ENCODE assay signal across 14 cellular contexts in genomic region chr22:39089928-39090327, GRCh38. TPM values are rescaled to one million over a fixed set of nuclear protein-coding genes. Genes with fewer than 3 reads are reported as not detected.
A peak's percentile ranks its signal among the peaks of the same experiment; 100 is the strongest.
DNase-seq lines count a peak whose midpoint lies in the region; ATAC-seq and TF ChIP-seq lines count a peak whose summit lies in the region.
"Had no signal": no experiment of that assay in that cellular context is flagged by ENCODE, and none has a peak within 500 bp of the region (broad histone marks: within the 10 kb centered on the region; RNA-seq: fewer than 3 reads in every experiment).

No MANE protein-coding gene starts in this region.

- H3K79me2 ChIP-seq in PC-3 (ENCODE audit: low read length) = peaks cover 8% of the 10 kb centered on the region; the same call in 1 of the 2 replicates

- H3K4me1 Mint-ChIP-seq in activated T-cell treated with anti-CD3 and anti-CD28 coated beads, Interleukin-2, amount 50 U/mL, for 24 hours (ENCODE audit: low read depth) = peaks cover 78% of the 10 kb centered on the region
- H3K4me1 Mint-ChIP-seq in central memory CD8-positive, alpha-beta T cell = peaks cover 86% of the 10 kb centered on the region

- POLR2A ChIA-PET in PC-3 (lab: Charles Lee; ENCODE audit: unreplicated experiment) = no interaction called here

- H3K9me3 ChIP-seq in PC-3 (ENCODE audit: low read length) = no peaks in the 10 kb centered on the region
- H3K9me3 ChIP-seq in spleen = no peaks in the 10 kb centered on the region

- H3K4me1 ChIP-seq in PC-3 (ENCODE audit: insufficient read depth, low read length) (peaks cover 34% of the 10 kb centered on the region), spleen (peaks cover 9 to 86% (median 54%) of the 10 kb centered on the region in 6 donors)

- DNase-seq in activated T-cell treated with anti-CD3 and anti-CD28 coated beads, Interleukin-2, amount 50 U/mL, for 24 hours = no peak
- no peak for DNase-seq in activated T-cell treated with anti-CD3 and anti-CD28 coated beads, Interleukin-2, amount 50 U/mL, for 48 hours
- DNase-seq in PC-3 (peak; percentile 58), spleen (no peak), NCI-H2171 (lab: John Stamatoyannopoulos, UW) (no peak), CD1c-positive myeloid dendritic cell (ENCODE audit: extremely low spot score) (no peak)
- DNase-seq in central memory CD8-positive, alpha-beta T cell (ENCODE audit: low spot score in 2 of 2) = no peak
- DNase-seq: amniotic stem cell, DMS53, NCI-H1417 treated with DMSO at 0.1 percent for 48 hours had no signal

- H3K27ac ChIP-seq in PC-3 (ENCODE audit: low read length) = peak overlapping the region; percentile 97
- peak overlapping the region; percentile 63 to 92 (median 79) for H3K27ac ChIP-seq in spleen

- H3K27me3 Mint-ChIP-seq in activated T-cell treated with anti-CD3 and anti-CD28 coated beads, Interleukin-2, amount 50 U/mL, for 24 hours = no peaks in the 10 kb centered on the region
- no peaks in the 10 kb centered on the region for H3K27me3 Mint-ChIP-seq in central memory CD8-positive, alpha-beta T cell
- H3K27me3 Mint-ChIP-seq: type B pancreatic cell had no signal

- H3K27ac Mint-ChIP-seq in activated T-cell treated with anti-CD3 and anti-CD28 coated beads, Interleukin-2, amount 50 U/mL, for 24 hours = peak overlapping the region; percentile 95
- peak overlapping the region; percentile 99 for H3K27ac Mint-ChIP-seq in central memory CD8-positive, alpha-beta T cell (ENCODE audit: low read depth)
- H3K27ac Mint-ChIP-seq: type B pancreatic cell had no signal

- no peaks in the 10 kb centered on the region for H4K20me1 ChIP-seq in PC-3 (ENCODE audit: low read length)

- peaks cover 15% of the 10 kb centered on the region for H3K36me3 Mint-ChIP-seq in activated T-cell treated with anti-CD3 and anti-CD28 coated beads, Interleukin-2, amount 50 U/mL, for 24 hours (ENCODE audit: low read depth)
- H3K36me3 Mint-ChIP-seq in central memory CD8-positive, alpha-beta T cell (ENCODE audit: insufficient read depth) = peaks cover 41% of the 10 kb centered on the region
- H3K36me3 Mint-ChIP-seq: type B pancreatic cell had no signal

- H3K4me2 ChIP-seq in PC-3 (ENCODE audit: low read length) = peak overlapping the region; percentile 69

- ATAC-seq in PC-3 (peak; percentile 9), HG02884 (IDR thresholded peaks at IDR 0.05; ENCODE audit: unreplicated experiment) (no peak)
- no peak for ATAC-seq in central memory CD8-positive, alpha-beta T cell (replicated peaks; ENCODE audit: extremely low read depth, poor library complexity, severe bottlenecking)

- H3K9ac ChIP-seq in PC-3 (ENCODE audit: low read length) = peak overlapping the region; percentile 81

- CTCF ChIA-PET in PC-3 (lab: Charles Lee) = no interaction called here

- H3K9me3 Mint-ChIP-seq in activated T-cell treated with anti-CD3 and anti-CD28 coated beads, Interleukin-2, amount 50 U/mL, for 24 hours = no peaks in the 10 kb centered on the region
- H3K9me3 Mint-ChIP-seq in central memory CD8-positive, alpha-beta T cell = no peaks in the 10 kb centered on the region
- H3K9me3 Mint-ChIP-seq: type B pancreatic cell had no signal

- no peaks in the 10 kb centered on the region for H3K9me2 ChIP-seq in PC-3 (replicated peaks; ENCODE audit: low read length)

- no peak for TF ChIP-seq POLR2A in spleen (IDR thresholded peaks at IDR 0.05)

- 74 to 90% (median 79%) methylated on average over 6 of the region's 6 CpGs for WGBS in spleen, 5 donors

- H3K27me3 ChIP-seq in PC-3 (ENCODE audit: low read length) (no peaks in the 10 kb centered on the region), spleen (replicated peaks in 1 of 7) (no peaks in the 10 kb centered on the region)

- H3F3A ChIP-seq in PC-3 (ENCODE audit: low read length, unreplicated experiment) = no peaks in the 10 kb centered on the region

- no peak overlapping the region for H2AFZ ChIP-seq in PC-3 (ENCODE audit: low read length)

- TSS peak; percentile 86 for BruUV-seq in PC-3 (replicated peaks; lab: Mats Ljungman, UMichigan)

- H3K4me3 Mint-ChIP-seq in activated T-cell treated with anti-CD3 and anti-CD28 coated beads, Interleukin-2, amount 50 U/mL, for 24 hours = peak overlapping the region; percentile 52
- peak overlapping the region; percentile 69 for H3K4me3 Mint-ChIP-seq in central memory CD8-positive, alpha-beta T cell
- H3K4me3 Mint-ChIP-seq: type B pancreatic cell had no signal

- no peaks in the 10 kb centered on the region for H3K36me3 ChIP-seq in PC-3 (ENCODE audit: low read depth, low read length)
- peaks cover 0 to 25% (median 4%) of the 10 kb centered on the region in 6 donors for H3K36me3 ChIP-seq in spleen

- H3K4me3 ChIP-seq in PC-3 (ENCODE audit: low read length) (no peak overlapping the region), spleen (peak overlapping the region in 1 of 8 donors; percentile 56)

- TF ChIP-seq CTCF in PC-3 (conservative IDR thresholded peaks at IDR 0.05; ENCODE audit: low read depth, low read length) = no peak
- TF ChIP-seq CTCF in spleen (IDR thresholded peaks at IDR 0.05 in 8 of 11, conservative IDR thresholded peaks at IDR 0.05 in 3 of 11) = no peak

- intact Hi-C loops in PC-3 (cut with micrococcal nuclease) (loop anchor here (1.0 to 2.0 kb wide), 2 partner anchors 24 to 75 kb away; partner anchors contain the start of gene APOBEC3C), spleen (cut with DNase I; ENCODE audit: low total_unique reads) (no loop called here)

RNA-seq across cellular contexts. Expression of gene APOBEC3H, which starts 7.1 kb away (rescaled TPM):
- total RNA-seq in PC-3 (2014; rRNA removed) = 0.87 TPM in 1 of 2 replicates, not detected in the other
- total RNA-seq in spleen = 1 to 10 TPM in 5 of 7 donors, under 1 TPM in 1, not detected in 1; 0.70 to 3.8 (median 2.2) TPM
- 1 to 10 TPM; 1.8 to 3.4 (median 2.3) TPM for polyA plus RNA-seq in spleen
- total RNA-seq: mesenteric fat pad, NCI-H460 had no signal

RNA-seq across cellular contexts. Expression of gene APOBEC3G, which starts 12.9 kb away (rescaled TPM):
- total RNA-seq in PC-3 (2014; rRNA removed) = 1.3 and 4.4 TPM in 2 replicates
- 10 to 100 TPM; 44.3 to 72.8 (median 53.7) TPM for total RNA-seq in spleen
- polyA plus RNA-seq in spleen = 10 to 100 TPM; 50.9 to 53.1 (median 51.0) TPM

RNA-seq across cellular contexts. Expression of gene APOBEC3F, which starts 49.3 kb away (rescaled TPM):
- total RNA-seq in PC-3 (2014; rRNA removed) (not detected in 2 replicates), spleen (10 to 100 TPM; 11.4 to 31.5 (median 27.6) TPM)
- polyA plus RNA-seq in spleen = 10 to 100 TPM in 1 of 3 donors, 1 to 10 TPM in 2; 5.4 to 17.2 (median 7.9) TPM

Comparison
In these comparisons a context has a peak if more than half of its experiments do, and no peak if none do; other contexts are left out.
1. RNA of gene APOBEC3F, which starts 49.3 kb away (total RNA-seq): 11.4 to 31.5 TPM in spleen; not detected in PC-3; every median in the first group is over 10 times any median in the second.